Comparison of ENCODE assay signal across 28 cellular contexts in the genomic region with DNA sequence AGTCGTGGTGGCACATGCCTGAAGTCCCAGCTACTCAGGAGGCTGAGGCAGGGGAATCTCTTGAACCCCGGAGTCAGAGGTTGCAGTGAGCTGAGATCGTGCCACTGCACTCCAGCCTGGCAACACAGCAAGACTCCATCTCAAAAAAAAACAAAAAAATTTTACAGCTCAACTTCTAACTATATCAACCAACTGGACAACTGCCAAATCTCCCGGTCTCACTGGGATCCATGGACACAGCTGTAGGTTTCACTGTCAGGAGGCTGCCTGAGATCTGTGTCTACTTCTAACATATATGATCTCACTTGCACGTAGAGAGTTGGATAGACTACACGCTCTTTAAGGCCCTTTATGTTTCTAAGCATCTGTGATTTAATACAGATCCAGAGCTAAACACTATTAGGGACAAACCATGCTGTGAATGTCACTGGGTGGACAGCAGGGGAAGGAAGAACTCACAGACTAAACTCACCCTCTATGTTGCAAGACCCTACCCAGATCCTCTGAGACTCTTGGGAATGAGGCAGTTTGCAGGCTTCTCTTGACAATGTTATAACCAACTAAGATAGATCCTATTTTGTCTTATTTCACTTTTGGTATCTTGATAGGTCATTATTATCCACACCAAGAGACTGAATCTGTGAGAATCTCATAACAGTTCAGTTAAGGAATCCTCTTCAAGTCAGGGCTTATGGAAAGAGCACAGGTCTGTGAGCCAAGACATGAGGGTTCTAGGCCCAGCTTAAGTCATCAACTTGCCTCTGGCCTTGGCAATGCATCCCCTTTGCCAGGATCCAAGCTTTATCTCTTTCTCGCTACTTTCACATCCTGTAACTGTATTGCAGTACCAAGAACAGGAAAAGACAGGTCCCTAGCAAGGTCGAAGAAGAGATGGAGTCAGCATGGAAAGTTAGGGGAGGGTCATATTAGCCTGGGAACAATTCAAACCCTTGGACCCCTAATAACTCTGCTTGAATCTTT. TPM values are rescaled to one million over a fixed set of nuclear protein-coding genes. Genes with fewer than 3 reads are reported as not detected.
DNase-seq lines count a peak whose midpoint lies in the region; ATAC-seq, FAIRE-seq and TF ChIP-seq lines count a peak whose summit lies in the region.
"Had no signal": no experiment of that assay in that cellular context is flagged by ENCODE, and none has a peak within 500 bp of the region (broad histone marks: within the 10 kb centered on the region; RNA-seq: fewer than 3 reads in every experiment).

No MANE protein-coding gene starts in this region.

- H3K27me3 ChIP-seq in left ventricle myocardium inferior (ENCODE audit: low read depth), result no peaks in the 10 kb centered on the region
- H3K27me3 ChIP-seq in skeletal muscle tissue (ENCODE audit: control insufficient read depth in 3 of 3, insufficient read depth in 3 of 3, low read length in 3 of 3), result no peaks in the 10 kb centered on the region
- H3K27me3 ChIP-seq in HepG2 (ENCODE audit: control insufficient read depth in 1 of 2, insufficient read depth in 2 of 2, low read length in 2 of 2), result peaks cover 0 to 1% of the 10 kb centered on the region in 2 experiments; a peak in 1 of 5 replicates
- no peaks in the 10 kb centered on the region for H3K27me3 ChIP-seq in uterus
- H3K27me3 ChIP-seq: adrenal gland, neural progenitor cell, vagina had no signal

- no peak for TF ChIP-seq CTCF in left ventricle myocardium inferior (IDR thresholded peaks at IDR 0.05; ENCODE audit: borderline replicate concordance)
- no peak for TF ChIP-seq CTCF in HepG2 (CRISPR knock-in tag; IDR thresholded peaks at IDR 0.05)
- TF ChIP-seq CTCF in uterus (IDR thresholded peaks at IDR 0.05), result no peak

- peaks cover 2% of the 10 kb centered on the region for H3K4me1 Mint-ChIP-seq in activated CD8-positive, alpha-beta memory T cell treated with anti-CD3 and anti-CD28 coated beads, Interleukin-2, amount 10 ng/mL, durations not matched to agents 7 days and 5 days
- H3K4me1 Mint-ChIP-seq: neural progenitor cell had no signal

- intact Hi-C loops in left ventricle myocardium inferior (cut with micrococcal nuclease), result no loop called here
- intact Hi-C loops in HepG2 (cut with micrococcal nuclease; ENCODE audit: unreplicated experiment), result no loop called here
- intact Hi-C loops in uterus (cut with DNase I; ENCODE audit: low total_unique reads), result no loop called here

- H3K9me3 Mint-ChIP-seq in activated CD8-positive, alpha-beta memory T cell treated with anti-CD3 and anti-CD28 coated beads, Interleukin-2, amount 10 ng/mL, durations not matched to agents 7 days and 5 days (ENCODE audit: low read depth), result no peaks in the 10 kb centered on the region
- H3K9me3 Mint-ChIP-seq: memory B cell; stimulated activated naive CD8-positive, alpha-beta T cell treated with anti-CD3 and anti-CD28 coated beads, Interleukin-15, amount 100 ng/mL, for 72 hours had no signal

- no peak for TF ChIP-seq EP300 in HepG2 (IDR thresholded peaks at IDR 0.05; ENCODE audit: low read depth in 2 of 2, low read length in 2 of 2)
- TF ChIP-seq EP300 in HepG2 (CRISPR knock-in tag; IDR thresholded peaks at IDR 0.05; ENCODE audit: borderline replicate concordance), result no peak

- no peak for TF ChIP-seq RAD21 in HepG2 (CRISPR knock-in tag; IDR thresholded peaks at IDR 0.05)

- peak; percentile 33 for DNase-seq in activated CD8-positive, alpha-beta memory T cell treated with anti-CD3 and anti-CD28 coated beads for 24 hours
- no peak for DNase-seq in activated CD8-positive, alpha-beta memory T cell treated with anti-CD3 and anti-CD28 coated beads, Interleukin-2, amount 10 ng/mL, durations not matched to agents 7 days and 5 days
- DNase-seq in SK-N-MC (ENCODE audit: low read depth, low spot score) (no peak), left ventricle myocardium inferior (no peak), HepG2 (ENCODE audit: low spot score) (no peak), NCI-H2171 treated with DMSO at 0.1 percent for 48 hours (lab: John Stamatoyannopoulos, UW) (no peak), uterus (no peak)
- DNase-seq: activated CD4-positive, alpha-beta T cell treated with anti-CD3 and anti-CD28 coated beads, Interleukin-2, amount 50 U/mL, for 48 hours; activated naive CD4-positive, alpha-beta T cell treated with anti-CD3 and anti-CD28 coated beads, Interleukin-2, amount 10 ng/mL, durations not matched to agents 7 days and 5 days; CD4-positive, alpha-beta memory T cell; H7; hypothalamus; NCI-H1417 treated with DMSO at 0.1 percent for 48 hours; NCI-H2081; NCI-H748 treated with DMSO at 0.1 percent for 48 hours; OCI-M1; stimulated activated naive CD8-positive, alpha-beta T cell treated with anti-CD3 and anti-CD28 coated beads, Interleukin-15, amount 100 ng/mL, for 72 hours; T-helper 2 cell had no signal

- TF ChIP-seq POLR2A in HepG2 (IDR thresholded peaks at IDR 0.05; ENCODE audit: insufficient read depth in 1 of 2, low read depth in 2 of 2, low read length in 2 of 2) (no peak), uterus (IDR thresholded peaks at IDR 0.05) (no peak)

- no peak overlapping the region for H3K4me3 Mint-ChIP-seq in activated CD8-positive, alpha-beta memory T cell treated with anti-CD3 and anti-CD28 coated beads, Interleukin-2, amount 10 ng/mL, durations not matched to agents 7 days and 5 days
- H3K4me3 Mint-ChIP-seq: activated naive CD4-positive, alpha-beta T cell treated with anti-CD3 and anti-CD28 coated beads, Interleukin-2, amount 10 ng/mL, durations not matched to agents 7 days and 5 days; CD4-positive, alpha-beta memory T cell; memory B cell; neural progenitor cell; stimulated activated naive CD8-positive, alpha-beta T cell treated with anti-CD3 and anti-CD28 coated beads, Interleukin-15, amount 100 ng/mL, for 72 hours had no signal

- ATAC-seq in activated CD8-positive, alpha-beta memory T cell treated with anti-CD3 and anti-CD28 coated beads, Interleukin-2, amount 10 ng/mL, durations not matched to agents 7 days and 5 days, result no peak
- ATAC-seq in HepG2, result no peak
- ATAC-seq: activated CD4-positive, CD25-positive, alpha-beta regulatory T cell treated with anti-CD3 and anti-CD28 coated beads, Interleukin-2, amount 50 U/mL, for 24 hours; stimulated activated naive CD8-positive, alpha-beta T cell treated with anti-CD3 and anti-CD28 coated beads, Interleukin-15, amount 100 ng/mL, for 72 hours had no signal

- no peak overlapping the region for H3K4me2 ChIP-seq in HepG2 (ENCODE audit: low read depth, low read length)
- H3K4me2 ChIP-seq: neural progenitor cell had no signal

- CTCF ChIA-PET in activated CD8-positive, alpha-beta memory T cell treated with anti-CD3 and anti-CD28 coated beads, Interleukin-2, amount 10 ng/mL, durations not matched to agents 7 days and 5 days (lab: Charles Lee), result no interaction called here
- CTCF ChIA-PET in HepG2 (lab: Yijun Ruan, JAX; ENCODE audit: low intra/inter-chr PET ratio, low total read pairs), result no interaction called here

- no peaks in the 10 kb centered on the region for H3K9me3 ChIP-seq in SK-N-MC (ENCODE audit: low read depth, low read length)
- no peaks in the 10 kb centered on the region for H3K9me3 ChIP-seq in left ventricle myocardium inferior (replicated peaks)
- H3K9me3 ChIP-seq in skeletal muscle tissue (ENCODE audit: control insufficient read depth in 3 of 3, low read length in 3 of 3), result no peaks in the 10 kb centered on the region
- no peaks in the 10 kb centered on the region for H3K9me3 ChIP-seq in HepG2 (ENCODE audit: low read length)
- H3K9me3 ChIP-seq in uterus, result no peaks in the 10 kb centered on the region
- H3K9me3 ChIP-seq: adrenal gland, vagina had no signal

- H4K20me1 ChIP-seq in HepG2 (ENCODE audit: insufficient read depth, low read length), result no peaks in the 10 kb centered on the region

- H3K36me3 ChIP-seq in SK-N-MC (ENCODE audit: insufficient read depth, low read length), result no peaks in the 10 kb centered on the region
- no peaks in the 10 kb centered on the region for H3K36me3 ChIP-seq in left ventricle myocardium inferior
- no peaks in the 10 kb centered on the region for H3K36me3 ChIP-seq in skeletal muscle tissue (ENCODE audit: control insufficient read depth in 3 of 3, insufficient read depth in 3 of 3, low read length in 3 of 3)
- H3K36me3 ChIP-seq in HepG2 (replicated peaks in 1 of 2; ENCODE audit: control insufficient read depth in 1 of 2, insufficient read depth in 2 of 2, low read length in 2 of 2), result no peaks in the 10 kb centered on the region
- no peaks in the 10 kb centered on the region for H3K36me3 ChIP-seq in uterus
- H3K36me3 ChIP-seq: adrenal gland, neural progenitor cell, vagina had no signal

- no peak overlapping the region for H2AFZ ChIP-seq in HepG2 (ENCODE audit: low read length)
- H2AFZ ChIP-seq: neural progenitor cell, parathyroid adenoma had no signal

- 37% methylated on average over 8 of the region's 8 CpGs for WGBS in HepG2 (ENCODE audit: low lambda C conversion rate)

- no peaks in the 10 kb centered on the region for H3K36me3 Mint-ChIP-seq in activated CD8-positive, alpha-beta memory T cell treated with anti-CD3 and anti-CD28 coated beads, Interleukin-2, amount 10 ng/mL, durations not matched to agents 7 days and 5 days
- H3K36me3 Mint-ChIP-seq: activated naive CD4-positive, alpha-beta T cell treated with anti-CD3 and anti-CD28 coated beads, Interleukin-2, amount 10 ng/mL, durations not matched to agents 7 days and 5 days; brain; CD4-positive, alpha-beta memory T cell; memory B cell; neural progenitor cell had no signal

- POLR2A ChIA-PET in HepG2 (lab: Yijun Ruan, JAX), result no interaction called here

- no TSS peak for BruUV-seq in HepG2 (replicated peaks; lab: Mats Ljungman, UMichigan)

- peak overlapping the region; percentile 70 for H3K4me3 ChIP-seq in SK-N-MC
- H3K4me3 ChIP-seq in left ventricle myocardium inferior, result no peak overlapping the region
- no peak overlapping the region for H3K4me3 ChIP-seq in skeletal muscle tissue (ENCODE audit: low read length in 3 of 3)
- no peak overlapping the region for H3K4me3 ChIP-seq in HepG2 (replicated peaks in 1 of 3; ENCODE audit: insufficient read depth in 1 of 3, low read depth in 2 of 3, low read length in 3 of 3)
- no peak overlapping the region for H3K4me3 ChIP-seq in uterus
- H3K4me3 ChIP-seq: adrenal gland, neural progenitor cell, vagina had no signal

- no peak overlapping the region for H3K27ac Mint-ChIP-seq in activated CD8-positive, alpha-beta memory T cell treated with anti-CD3 and anti-CD28 coated beads, Interleukin-2, amount 10 ng/mL, durations not matched to agents 7 days and 5 days
- H3K27ac Mint-ChIP-seq: activated naive CD4-positive, alpha-beta T cell treated with anti-CD3 and anti-CD28 coated beads, Interleukin-2, amount 10 ng/mL, durations not matched to agents 7 days and 5 days; memory B cell; neural progenitor cell had no signal

- H3K27ac ChIP-seq in SK-N-MC (peak overlapping the region; percentile 95), left ventricle myocardium inferior (replicated peaks) (peak overlapping the region; percentile 82), skeletal muscle tissue (ENCODE audit: low read depth, low read length) (peak overlapping the region; percentile 33), HepG2 (ENCODE audit: extremely low read length, insufficient read depth, low read length) (no peak overlapping the region), uterus (peak overlapping the region in 1 of 2 donors; percentile 15)
- H3K27ac ChIP-seq: adrenal gland, neural progenitor cell, parathyroid adenoma, vagina had no signal

- no peaks in the 10 kb centered on the region for H3K27me3 Mint-ChIP-seq in activated CD8-positive, alpha-beta memory T cell treated with anti-CD3 and anti-CD28 coated beads, Interleukin-2, amount 10 ng/mL, durations not matched to agents 7 days and 5 days
- H3K27me3 Mint-ChIP-seq: brain; CD4-positive, alpha-beta memory T cell; memory B cell; stimulated activated naive CD8-positive, alpha-beta T cell treated with anti-CD3 and anti-CD28 coated beads, Interleukin-15, amount 100 ng/mL, for 72 hours had no signal

- no peak overlapping the region for H3K9ac ChIP-seq in SK-N-MC (ENCODE audit: insufficient read length)
- no peak overlapping the region for H3K9ac ChIP-seq in skeletal muscle tissue (ENCODE audit: low read depth in 1 of 3, low read length in 3 of 3)
- no peak overlapping the region for H3K9ac ChIP-seq in HepG2 (ENCODE audit: insufficient read depth, low read depth, low read length)
- H3K9ac ChIP-seq: neural progenitor cell, parathyroid adenoma had no signal

- no peaks in the 10 kb centered on the region for H3K79me2 ChIP-seq in HepG2 (ENCODE audit: insufficient read depth, low read length)
- H3K79me2 ChIP-seq: parathyroid adenoma had no signal

- H3K4me1 ChIP-seq in left ventricle myocardium inferior (peaks cover 28% of the 10 kb centered on the region), skeletal muscle tissue (ENCODE audit: control insufficient read depth in 3 of 3, insufficient read depth in 3 of 3, low read length in 3 of 3) (peaks cover 16 to 24% (median 21%) of the 10 kb centered on the region in 3 donors), HepG2 (ENCODE audit: insufficient read depth, low read length) (peaks cover 5% of the 10 kb centered on the region), uterus (no peaks in the 10 kb centered on the region)
- H3K4me1 ChIP-seq: adrenal gland, neural progenitor cell, parathyroid adenoma, vagina had no signal

- in situ Hi-C loops in HepG2 (cut with HindIII; ENCODE audit: extremely low pct_ligation_motif_present, low pct_unique_long_range_greater_than_20kb), result no loop called here

- no peak for FAIRE-seq in HepG2 (lab: Jason Lieb, UNC)
- FAIRE-seq: A204.1, D721Med had no signal

RNA-seq across cellular contexts. Expression of a gene that starts 13.2 kb away (rescaled TPM):
- total RNA-seq in activated CD8-positive, alpha-beta memory T cell treated with anti-CD3 and anti-CD28 coated beads, Interleukin-2, amount 10 ng/mL, durations not matched to agents 7 days and 5 days, result 1 to 10 TPM in 1 of 2 experiments, not detected in 1; 9.3 TPM
- 92.5 TPM for total RNA-seq in left ventricle myocardium inferior
- 20.4 TPM for total RNA-seq in skeletal muscle tissue
- not detected in 2 replicates for total RNA-seq in HepG2 (2016; rRNA removed; fragmentation: Illumina TruSeq; extraction: Trizol)
- total RNA-seq in HepG2 (2016; cell fraction: cytosol; rRNA removed; fragmentation: Illumina TruSeq; extraction: Trizol; ENCODE audit: low read depth), result not detected in 2 replicates
- not detected in 2 replicates for total RNA-seq in HepG2 (2016; cell fraction: insoluble cytoplasmic fraction; rRNA removed; fragmentation: Illumina TruSeq; extraction: Trizol)
- total RNA-seq in HepG2 (2016; cell fraction: membrane; rRNA removed; fragmentation: Illumina TruSeq; extraction: Trizol), result not detected in 2 replicates
- not detected in 2 replicates for total RNA-seq in HepG2 (2016; cell fraction: nucleus; rRNA removed; fragmentation: Illumina TruSeq; extraction: Trizol)
- polyA plus RNA-seq in HepG2 (2011; rRNA removed), result 0.13 TPM in 1 of 2 replicates, not detected in the other
- 0.08 and 0.10 TPM in 2 replicates for polyA plus RNA-seq in HepG2 (2011; cell fraction: cytosol; rRNA removed)
- polyA plus RNA-seq in HepG2 (2011; cell fraction: nucleus; rRNA removed), result not detected in 2 replicates
- polyA plus RNA-seq in HepG2 (2012), result not detected in 2 replicates
- not detected in 2 replicates for polyA plus RNA-seq in HepG2 (2016; cell fraction: cytosol; fragmentation: Illumina TruSeq; extraction: Trizol; ENCODE audit: low read depth)
- not detected in 2 replicates for polyA plus RNA-seq in HepG2 (2016; cell fraction: insoluble cytoplasmic fraction; fragmentation: Illumina TruSeq; extraction: Trizol; ENCODE audit: low read depth)
- not detected in 2 replicates for polyA plus RNA-seq in HepG2 (2016; cell fraction: membrane; fragmentation: Illumina TruSeq; extraction: Trizol; ENCODE audit: low read depth)
- polyA plus RNA-seq in HepG2 (2016; cell fraction: nucleus; fragmentation: Illumina TruSeq; extraction: Trizol; ENCODE audit: insufficient read depth, low read depth), result not detected in 2 replicates
- not detected in 2 replicates for polyA minus RNA-seq in HepG2 (2011; rRNA and poly(A)+ RNA removed; ENCODE audit: low replicate concordance)
- not detected in 2 replicates for polyA minus RNA-seq in HepG2 (2011; cell fraction: cytosol; rRNA and poly(A)+ RNA removed)
- not detected in 2 replicates for polyA minus RNA-seq in HepG2 (2011; cell fraction: nucleus; rRNA and poly(A)+ RNA removed)
- 100 to 1,000 TPM in 3 of 4 donors, 1 to 10 TPM in 1; 8.5 to 924 (median 281) TPM for total RNA-seq in uterus
- total RNA-seq: CD4-positive, alpha-beta memory T cell; H7 had no signal
- polyA plus RNA-seq: CD4-positive, alpha-beta memory T cell had no signal

RNA-seq across cellular contexts. Expression of a gene that starts 53.8 kb away (rescaled TPM):
- total RNA-seq in activated CD8-positive, alpha-beta memory T cell treated with anti-CD3 and anti-CD28 coated beads, Interleukin-2, amount 10 ng/mL, durations not matched to agents 7 days and 5 days, result 10 to 100 TPM; 72.0 to 91.8 TPM
- total RNA-seq in left ventricle myocardium inferior, result 39.7 TPM
- total RNA-seq in skeletal muscle tissue, result 42.8 TPM
- 36.5 and 65.6 TPM in 2 replicates for total RNA-seq in HepG2 (2016; rRNA removed; fragmentation: Illumina TruSeq; extraction: Trizol)
- 7.1 and 8.4 TPM in 2 replicates for total RNA-seq in HepG2 (2016; cell fraction: cytosol; rRNA removed; fragmentation: Illumina TruSeq; extraction: Trizol; ENCODE audit: low read depth)
- 37.9 and 63.0 TPM in 2 replicates for total RNA-seq in HepG2 (2016; cell fraction: insoluble cytoplasmic fraction; rRNA removed; fragmentation: Illumina TruSeq; extraction: Trizol)
- total RNA-seq in HepG2 (2016; cell fraction: membrane; rRNA removed; fragmentation: Illumina TruSeq; extraction: Trizol), result 16.6 and 17.6 TPM in 2 replicates
- 20.8 and 22.0 TPM in 2 replicates for total RNA-seq in HepG2 (2016; cell fraction: nucleus; rRNA removed; fragmentation: Illumina TruSeq; extraction: Trizol)
- 67.0 and 86.5 TPM in 2 replicates for polyA plus RNA-seq in HepG2 (2011; rRNA removed)
- 20.9 and 33.3 TPM in 2 replicates for polyA plus RNA-seq in HepG2 (2011; cell fraction: cytosol; rRNA removed)
- polyA plus RNA-seq in HepG2 (2011; cell fraction: nucleus; rRNA removed), result 16.0 and 18.6 TPM in 2 replicates
- 21.8 and 33.2 TPM in 2 replicates for polyA plus RNA-seq in HepG2 (2012)
- 6.7 and 8.2 TPM in 2 replicates for polyA plus RNA-seq in HepG2 (2016; cell fraction: cytosol; fragmentation: Illumina TruSeq; extraction: Trizol; ENCODE audit: low read depth)
- polyA plus RNA-seq in HepG2 (2016; cell fraction: insoluble cytoplasmic fraction; fragmentation: Illumina TruSeq; extraction: Trizol; ENCODE audit: low read depth), result 60.8 and 80.2 TPM in 2 replicates
- polyA plus RNA-seq in HepG2 (2016; cell fraction: membrane; fragmentation: Illumina TruSeq; extraction: Trizol; ENCODE audit: low read depth), result 10.6 and 14.9 TPM in 2 replicates
- 31.6 and 37.5 TPM in 2 replicates for polyA plus RNA-seq in HepG2 (2016; cell fraction: nucleus; fragmentation: Illumina TruSeq; extraction: Trizol; ENCODE audit: insufficient read depth, low read depth)
- polyA minus RNA-seq in HepG2 (2011; rRNA and poly(A)+ RNA removed; ENCODE audit: low replicate concordance), result 69.8 and 75.0 TPM in 2 replicates
- polyA minus RNA-seq in HepG2 (2011; cell fraction: cytosol; rRNA and poly(A)+ RNA removed), result 49.0 and 63.7 TPM in 2 replicates
- 44.1 and 46.9 TPM in 2 replicates for polyA minus RNA-seq in HepG2 (2011; cell fraction: nucleus; rRNA and poly(A)+ RNA removed)
- total RNA-seq in uterus, result 100 to 1,000 TPM in 2 of 4 donors, 10 to 100 TPM in 2; 48.2 to 248 (median 106) TPM
